17 cellular contexts compared by ENCODE assay signal in genomic region chr11:108511851-108512474, GRCh38. TPM values are rescaled to one million over a fixed set of nuclear protein-coding genes. Genes with fewer than 3 reads are reported as not detected.
DNase-seq lines count a peak whose midpoint lies in the region; TF ChIP-seq lines count a peak whose summit lies in the region.
"Had no signal": no experiment of that assay in that cellular context is flagged by ENCODE, and none has a peak within 500 bp of the region (broad histone marks: within the 10 kb centered on the region; RNA-seq: fewer than 3 reads in every experiment).

No MANE protein-coding gene starts in this region.

- H3K4me3 ChIP-seq in fibroblast of lung (replicated peaks in 1 of 4; ENCODE audit: control extremely low read depth in 1 of 4, insufficient read depth in 1 of 4, low read depth in 3 of 4, low read length in 4 of 4): no peak overlapping the region
- H3K4me3 ChIP-seq: prostate gland, SJCRH30 had no signal

- no peaks in the 10 kb centered on the region for H3K9me3 Mint-ChIP-seq in osteocyte (ENCODE audit: unreplicated experiment)
- H3K9me3 Mint-ChIP-seq: activated CD4-positive, alpha-beta memory T cell treated with anti-CD3 and anti-CD28 coated beads, Interleukin-2, amount 10 ng/mL, durations not matched to agents 7 days and 5 days; activated T-helper 17 cell treated with anti-CD3 and anti-CD28 coated beads, Interleukin-2, amount 50 U/mL, for 72 hours; CD4-positive, alpha-beta memory T cell had no signal

- H3K4me1 ChIP-seq in fibroblast of lung (ENCODE audit: control insufficient read depth, extremely low read depth, insufficient read depth, low read length): no peaks in the 10 kb centered on the region
- H3K4me1 ChIP-seq: prostate gland, SJCRH30 had no signal

- no peaks in the 10 kb centered on the region for H3K27me3 ChIP-seq in fibroblast of lung (ENCODE audit: control insufficient read depth, insufficient read depth, low read length)
- H3K27me3 ChIP-seq: SJCRH30 had no signal

- peaks cover 29% of the 10 kb centered on the region for H3K4me1 Mint-ChIP-seq in osteocyte (ENCODE audit: unreplicated experiment)
- H3K4me1 Mint-ChIP-seq: activated CD4-positive, alpha-beta memory T cell treated with anti-CD3 and anti-CD28 coated beads, Interleukin-2, amount 10 ng/mL, durations not matched to agents 7 days and 5 days; activated T-helper 17 cell treated with anti-CD3 and anti-CD28 coated beads, Interleukin-2, amount 50 U/mL, for 72 hours; CD4-positive, alpha-beta memory T cell had no signal

- no peak overlapping the region for H3K4me2 ChIP-seq in fibroblast of lung (ENCODE audit: extremely low read depth, insufficient read depth, low read length)

- no peak overlapping the region for H3K27ac ChIP-seq in fibroblast of lung (ENCODE audit: insufficient read depth, low read length)
- H3K27ac ChIP-seq: prostate gland, SJCRH30 had no signal

- peak; percentile 53 for DNase-seq in GM03348 (ENCODE audit: low spot score)
- peak; percentile 92 for DNase-seq in RPMI7951 (ENCODE audit: low read depth)
- peak; percentile 42 to 89 for DNase-seq in fibroblast of lung (ENCODE audit: low read depth in 2 of 2)
- DNase-seq in osteocyte (ENCODE audit: extremely low spot score, unreplicated experiment): no peak
- no peak for DNase-seq in medulla oblongata (ENCODE audit: extremely low spot score)
- no peak for DNase-seq in activated effector memory CD4-positive, alpha-beta T cell treated with Interleukin-2 at 50 U/mL for 16 hours
- no peak for DNase-seq in SW480 (ENCODE audit: low spot score)
- DNase-seq in NCI-H82 treated with DMSO at 0.1 percent for 48 hours (lab: John Stamatoyannopoulos, UW; ENCODE audit: unreplicated experiment): no peak
- DNase-seq: activated CD4-positive, alpha-beta memory T cell treated with anti-CD3 and anti-CD28 coated beads, Interleukin-2, amount 10 ng/mL, durations not matched to agents 7 days and 5 days; aorta; CD4-positive, alpha-beta memory T cell; head of caudate nucleus; NCI-H1105; NCI-H2171 treated with DMSO at 0.1 percent for 48 hours; SJCRH30 had no signal

- H2AFZ ChIP-seq in fibroblast of lung (ENCODE audit: low read length): no peak overlapping the region

- H3K9ac ChIP-seq in fibroblast of lung (ENCODE audit: insufficient read depth, low read length): no peak overlapping the region

- H3K36me3 ChIP-seq in fibroblast of lung (ENCODE audit: control insufficient read depth, insufficient read depth, low read length): no peaks in the 10 kb centered on the region
- H3K36me3 ChIP-seq: prostate gland, SJCRH30 had no signal

- no peaks in the 10 kb centered on the region for H3K27me3 Mint-ChIP-seq in osteocyte (ENCODE audit: unreplicated experiment)
- H3K27me3 Mint-ChIP-seq: activated T-helper 17 cell treated with anti-CD3 and anti-CD28 coated beads, Interleukin-2, amount 50 U/mL, for 72 hours; CD4-positive, alpha-beta memory T cell had no signal

- no peaks in the 10 kb centered on the region for H4K20me1 ChIP-seq in fibroblast of lung (ENCODE audit: control insufficient read depth, extremely low read depth, insufficient read depth, low read length)

- no peaks in the 10 kb centered on the region for H3K36me3 Mint-ChIP-seq in osteocyte (ENCODE audit: unreplicated experiment)

- H3K9me3 ChIP-seq in fibroblast of lung (ENCODE audit: control insufficient read depth, insufficient read depth, low read depth, low read length): no peaks in the 10 kb centered on the region
- H3K9me3 ChIP-seq: prostate gland, SJCRH30 had no signal

- TF ChIP-seq CTCF in fibroblast of lung (conservative IDR thresholded peaks at IDR 0.05 in 1 of 2, IDR thresholded peaks at IDR 0.05 in 1 of 2; ENCODE audit: low read depth in 1 of 2, low read length in 2 of 2) (no peak), osteocyte (IDR thresholded peaks at IDR 0.05) (no peak)

- no peaks in the 10 kb centered on the region for H3K79me2 ChIP-seq in fibroblast of lung (ENCODE audit: control insufficient read depth, insufficient read depth, low read length)

- H3K27ac Mint-ChIP-seq in osteocyte (ENCODE audit: unreplicated experiment): peak overlapping the region; percentile 35
- H3K27ac Mint-ChIP-seq: activated CD4-positive, alpha-beta memory T cell treated with anti-CD3 and anti-CD28 coated beads, Interleukin-2, amount 10 ng/mL, durations not matched to agents 7 days and 5 days; activated T-helper 17 cell treated with anti-CD3 and anti-CD28 coated beads, Interleukin-2, amount 50 U/mL, for 72 hours; CD4-positive, alpha-beta memory T cell had no signal

- H3K4me3 Mint-ChIP-seq in osteocyte (ENCODE audit: unreplicated experiment): no peak overlapping the region
- H3K4me3 Mint-ChIP-seq: activated CD4-positive, alpha-beta memory T cell treated with anti-CD3 and anti-CD28 coated beads, Interleukin-2, amount 10 ng/mL, durations not matched to agents 7 days and 5 days; activated T-helper 17 cell treated with anti-CD3 and anti-CD28 coated beads, Interleukin-2, amount 50 U/mL, for 72 hours; CD4-positive, alpha-beta memory T cell had no signal

RNA-seq across cellular contexts. Expression of gene POGLUT3, which starts 13.8 kb away (rescaled TPM):
- 70.1 and 71.5 TPM in 2 replicates for total RNA-seq in RPMI7951 (2014; rRNA removed; shearing (Covaris generic))
- total RNA-seq in fibroblast of lung (23.4 and 41.1 TPM in 2 replicates), osteocyte (45.2 and 50.7 TPM in 2 replicates)
- polyA plus RNA-seq in fibroblast of lung: 60.4 and 81.0 TPM in 2 replicates
- polyA plus RNA-seq in fibroblast of lung (2012): 33.8 and 45.6 TPM in 2 replicates
- polyA minus RNA-seq in fibroblast of lung (ENCODE audit: low replicate concordance): 17.2 and 37.0 TPM in 2 replicates

RNA-seq across cellular contexts. Expression of gene C11orf65, which starts 44.6 kb away (rescaled TPM):
- total RNA-seq in RPMI7951 (2014; rRNA removed; shearing (Covaris generic)): 0.10 and 0.24 TPM in 2 replicates
- total RNA-seq in fibroblast of lung (1.8 and 2.3 TPM in 2 replicates), osteocyte (0.35 and 0.91 TPM in 2 replicates)
- polyA plus RNA-seq in fibroblast of lung: 0.54 and 0.75 TPM in 2 replicates
- polyA plus RNA-seq in fibroblast of lung (2012): 0.83 and 1.0 TPM in 2 replicates
- polyA minus RNA-seq in fibroblast of lung (ENCODE audit: low replicate concordance): not detected in 2 replicates
- polyA plus RNA-seq: aorta had no signal

Comparison
In these comparisons a context has a peak if more than half of its experiments do, and no peak if none do; other contexts are left out.
1. DNase-seq: peak in GM03348 (single experiment), RPMI7951 (single experiment) and fibroblast of lung (2 of 2); none in osteocyte (single experiment), medulla oblongata (single experiment), activated effector memory CD4-positive, alpha-beta T cell treated with Interleukin-2 at 50 U/mL for 16 hours (single experiment), SW480 (single experiment) and NCI-H82 treated with DMSO at 0.1 percent for 48 hours (single experiment).